In the genomic region with DNA sequence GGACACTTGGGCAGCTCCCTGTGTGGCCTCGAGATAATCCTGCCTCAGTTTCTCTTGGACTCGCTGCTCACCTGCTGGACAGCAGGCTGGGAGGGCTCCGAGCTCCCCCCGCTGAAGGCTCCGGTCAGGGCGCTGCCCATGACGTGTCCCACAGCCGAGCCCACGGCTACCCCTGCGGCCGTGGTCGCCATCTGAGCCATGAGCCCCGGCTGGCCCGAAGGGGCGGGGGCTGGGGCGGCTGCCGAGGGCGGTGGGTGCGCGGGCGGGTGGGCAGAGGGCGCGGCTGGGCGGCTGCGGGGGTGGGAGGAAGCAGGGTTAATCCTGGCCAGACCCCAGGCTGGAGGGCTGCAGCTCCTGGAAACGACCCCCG, we compare ENCODE assay signal across 9 cellular contexts. TPM values are rescaled to one million over a fixed set of nuclear protein-coding genes. Genes with fewer than 3 reads are reported as not detected.
DNase-seq lines count a peak whose midpoint lies in the region; ATAC-seq and TF ChIP-seq lines count a peak whose summit lies in the region.
"Had no signal": no experiment of that assay in that cellular context is flagged by ENCODE, and none has a peak within 500 bp of the region (broad histone marks: within the 10 kb centered on the region; RNA-seq: fewer than 3 reads in every experiment).

No MANE protein-coding gene starts in this region.

- peaks cover 0 to 59% (median 33%) of the 10 kb centered on the region in 4 donors for H3K4me1 ChIP-seq in Peyer's patch

- H3K4me3 ChIP-seq in Peyer's patch (peak overlapping the region; percentile 63 to 81 (median 78)), epithelial cell of proximal tubule (ENCODE audit: low read depth, low read length) (peak overlapping the region; percentile 78)

- peaks cover 0 to 13% (median 0%) of the 10 kb centered on the region in 3 donors for H3K36me3 ChIP-seq in Peyer's patch

- ATAC-seq in omental fat pad (ENCODE audit: low FRiP score): no peak
- no peak for ATAC-seq in GM21360 (IDR thresholded peaks at IDR 0.05; ENCODE audit: unreplicated experiment)
- no peak for ATAC-seq in GM21390 (IDR thresholded peaks at IDR 0.05; ENCODE audit: unreplicated experiment)

- no peak for TF ChIP-seq POLR2A in Peyer's patch (IDR thresholded peaks at IDR 0.05)

- no peak overlapping the region for H3K27ac Mint-ChIP-seq in neural crest cell (ENCODE audit: unreplicated experiment)

- H3K4me1 Mint-ChIP-seq in neural crest cell: peaks cover 22% of the 10 kb centered on the region

- no peaks in the 10 kb centered on the region for H3K9me3 ChIP-seq in Peyer's patch

- H3K4me3 Mint-ChIP-seq in neural crest cell: peak overlapping the region; percentile 76

- no peaks in the 10 kb centered on the region for H3K9me3 Mint-ChIP-seq in neural crest cell

- no peaks in the 10 kb centered on the region for H3K27me3 ChIP-seq in Peyer's patch

- TF ChIP-seq CTCF in C4-2B (conservative IDR thresholded peaks at IDR 0.05) (no peak), Peyer's patch (IDR thresholded peaks at IDR 0.05) (no peak), epithelial cell of proximal tubule (conservative IDR thresholded peaks at IDR 0.05; ENCODE audit: low read depth, low read length) (no peak), neural crest cell (conservative IDR thresholded peaks at IDR 0.05) (no peak), omental fat pad (IDR thresholded peaks at IDR 0.05) (no peak)

- no peaks in the 10 kb centered on the region for H3K27me3 Mint-ChIP-seq in neural crest cell (ENCODE audit: low read depth)

- no peaks in the 10 kb centered on the region for H3K36me3 Mint-ChIP-seq in neural crest cell (ENCODE audit: low read depth)

- H3K27ac ChIP-seq in C4-2B: peak overlapping the region; percentile 90
- H3K27ac ChIP-seq in Peyer's patch: peak overlapping the region; percentile 83 to 94 (median 87)

- DNase-seq in Peyer's patch (no peak), epithelial cell of proximal tubule (ENCODE audit: low read depth) (no peak), neural crest cell (ENCODE audit: low read depth, low spot score) (no peak), NCI-H2196 treated with DMSO at 0.1 percent for 48 hours (lab: John Stamatoyannopoulos, UW; ENCODE audit: unreplicated experiment) (no peak), omental fat pad (ENCODE audit: low spot score) (no peak)

RNA-seq across cellular contexts. Expression of a gene that starts 0.5 kb away (rescaled TPM):
- total RNA-seq in Peyer's patch (100 to 1,000 TPM; 112 to 219 (median 142) TPM), epithelial cell of proximal tubule (5.7 and 37.1 TPM in 2 replicates), neural crest cell (35.8 and 38.8 TPM in 2 replicates), omental fat pad (10 to 100 TPM; 19.9 to 61.2 (median 31.2) TPM)

RNA-seq across cellular contexts. Expression of a gene that starts 4.5 kb away (rescaled TPM):
- total RNA-seq in Peyer's patch (not detected), epithelial cell of proximal tubule (0.36 and 2.1 TPM in 2 replicates), neural crest cell (0.41 and 0.79 TPM in 2 replicates), omental fat pad (not detected)

RNA-seq across cellular contexts. Expression of a gene that starts 5.4 kb away (rescaled TPM):
- total RNA-seq in Peyer's patch: 10 to 100 TPM in 3 of 4 donors, 1 to 10 TPM in 1; 2.9 to 19.5 (median 13.7) TPM
- 11.4 and 22.3 TPM in 2 replicates for total RNA-seq in epithelial cell of proximal tubule
- 10.8 and 11.2 TPM in 2 replicates for total RNA-seq in neural crest cell
- 1 to 10 TPM in 2 of 4 donors, under 1 TPM in 1, not detected in 1; 0.79 to 3.1 (median 2.1) TPM for total RNA-seq in omental fat pad

RNA-seq across cellular contexts. Expression of a gene that starts 13.1 kb away (rescaled TPM):
- total RNA-seq in Peyer's patch: 10 to 100 TPM in 1 of 4 donors, not detected in 3; 29.7 TPM
- total RNA-seq in epithelial cell of proximal tubule: not detected in 2 replicates
- not detected in 2 replicates for total RNA-seq in neural crest cell
- not detected for total RNA-seq in omental fat pad
- total RNA-seq: T-helper 1 cell treated with Interleukin-12 subunit alpha and Interleukin-12 subunit beta and Interleukin-4 antibody, amounts not matched to agents 30 ng/mL and 1 ng/mL, for 36 hours had no signal

RNA-seq across cellular contexts. Expression of a gene that starts 16.4 kb away (rescaled TPM):
- total RNA-seq in Peyer's patch: 10 to 100 TPM in 1 of 4 donors, 1 to 10 TPM in 3; 2.5 to 25.6 (median 6.2) TPM
- total RNA-seq in epithelial cell of proximal tubule: 2.2 and 2.5 TPM in 2 replicates
- 11.4 and 13.0 TPM in 2 replicates for total RNA-seq in neural crest cell
- total RNA-seq in omental fat pad: 1 to 10 TPM; 2.8 to 5.1 (median 4.0) TPM
